Comparison of ENCODE assay signal across 23 cellular contexts in genomic region chr4:135274461-135274860, GRCh38.
"Had no signal": no experiment of that assay in that cellular context is flagged by ENCODE, and none has a peak within 500 bp of the region (broad histone marks: within the 10 kb centered on the region; RNA-seq: fewer than 3 reads in every experiment).

No MANE protein-coding gene starts in this region.

- H3K4me1 ChIP-seq: adrenal gland, breast epithelium, colonic mucosa, heart right ventricle, parathyroid adenoma, tibial nerve had no signal

- H3K79me2 ChIP-seq: parathyroid adenoma had no signal

- H2AFZ ChIP-seq: parathyroid adenoma had no signal

- H3K27me3 ChIP-seq: adrenal gland, breast epithelium, colonic mucosa, heart right ventricle, neutrophil, tibial nerve had no signal

- H3K9ac ChIP-seq: parathyroid adenoma had no signal

- H3K4me3 Mint-ChIP-seq: activated CD8-positive, alpha-beta T cell treated with anti-CD3 and anti-CD28 coated beads, Interleukin-2, amount 10 ng/mL, durations not matched to agents 7 days and 5 days; activated naive CD8-positive, alpha-beta T cell; central memory CD8-positive, alpha-beta T cell; natural killer cell; stimulated activated effector memory CD8-positive, alpha-beta T cell treated with anti-CD3 and anti-CD28 coated beads, Interleukin-12 subunit alpha, Interleukin-12 subunit beta, amount 100 ng/mL, for 72 hours; stimulated activated naive CD8-positive, alpha-beta T cell treated with anti-CD3 and anti-CD28 coated beads, Interleukin-15, amount 100 ng/mL, for 72 hours; T-cell; T-helper 2 cell treated with Interferon-gamma antibody and Interleukin-4, amounts not matched to agents 5 μg/mL and 100 μg/mL, for 36 hours had no signal

- DNase-seq: activated CD4-positive, alpha-beta T cell treated with anti-CD3 and anti-CD28 coated beads, Interleukin-2, amount 50 U/mL, for 1 hour; activated CD4-positive, CD25-positive, alpha-beta regulatory T cell treated with anti-CD3 and anti-CD28 coated beads, Interleukin-2, amount 50 U/mL, for 72 hours; activated CD8-positive, alpha-beta T cell treated with anti-CD3 and anti-CD28 coated beads, Interleukin-2, amount 10 ng/mL, durations not matched to agents 7 days and 5 days; adrenal gland; colonic mucosa; foreskin fibroblast; heart right ventricle; left colon; natural killer cell; right cardiac atrium; stimulated activated CD4-positive, alpha-beta T cell treated with anti-CD3 and anti-CD28 coated beads, Interleukin-1b, Interleukin-23, amount 100 ng/mL, for 48 hours; stimulated activated naive CD8-positive, alpha-beta T cell treated with anti-CD3 and anti-CD28 coated beads, Interleukin-15, amount 100 ng/mL, for 72 hours; T-cell had no signal

- ATAC-seq: activated CD8-positive, alpha-beta T cell treated with anti-CD3 and anti-CD28 coated beads, Interleukin-2, amount 10 ng/mL, durations not matched to agents 7 days and 5 days; heart right ventricle; left colon; natural killer cell; right cardiac atrium; stimulated activated effector memory CD8-positive, alpha-beta T cell treated with anti-CD3 and anti-CD28 coated beads, Interleukin-12 subunit alpha, Interleukin-12 subunit beta, amount 100 ng/mL, for 72 hours; stimulated activated naive CD8-positive, alpha-beta T cell treated with anti-CD3 and anti-CD28 coated beads, Interleukin-15, amount 100 ng/mL, for 72 hours; T-cell had no signal

- H3K27ac Mint-ChIP-seq: activated CD8-positive, alpha-beta T cell treated with anti-CD3 and anti-CD28 coated beads, Interleukin-2, amount 10 ng/mL, durations not matched to agents 7 days and 5 days; activated naive CD8-positive, alpha-beta T cell; natural killer cell; stimulated activated effector memory CD8-positive, alpha-beta T cell treated with anti-CD3 and anti-CD28 coated beads, Interleukin-12 subunit alpha, Interleukin-12 subunit beta, amount 100 ng/mL, for 72 hours; stimulated activated naive CD8-positive, alpha-beta T cell treated with anti-CD3 and anti-CD28 coated beads, Interleukin-15, amount 100 ng/mL, for 72 hours; T-cell; T-helper 2 cell treated with Interferon-gamma antibody and Interleukin-4, amounts not matched to agents 5 μg/mL and 100 μg/mL, for 36 hours had no signal

- H3K4me1 Mint-ChIP-seq: central memory CD8-positive, alpha-beta T cell; natural killer cell; stimulated activated effector memory CD8-positive, alpha-beta T cell treated with anti-CD3 and anti-CD28 coated beads, Interleukin-12 subunit alpha, Interleukin-12 subunit beta, amount 100 ng/mL, for 72 hours; stimulated activated naive CD8-positive, alpha-beta T cell treated with anti-CD3 and anti-CD28 coated beads, Interleukin-15, amount 100 ng/mL, for 72 hours; T-cell had no signal

- H3K27me3 Mint-ChIP-seq: activated naive CD8-positive, alpha-beta T cell; central memory CD8-positive, alpha-beta T cell; stimulated activated naive CD8-positive, alpha-beta T cell treated with anti-CD3 and anti-CD28 coated beads, Interleukin-15, amount 100 ng/mL, for 72 hours; T-cell had no signal

- H3K27ac ChIP-seq: adrenal gland, breast epithelium, colonic mucosa, heart right ventricle, neutrophil, parathyroid adenoma, skin epidermis, tibial nerve, VCaP had no signal

- H3K36me3 ChIP-seq: adrenal gland, breast epithelium, colonic mucosa, heart right ventricle, neutrophil, tibial nerve had no signal

- H3K36me3 Mint-ChIP-seq: activated naive CD8-positive, alpha-beta T cell; natural killer cell; stimulated activated effector memory CD8-positive, alpha-beta T cell treated with anti-CD3 and anti-CD28 coated beads, Interleukin-12 subunit alpha, Interleukin-12 subunit beta, amount 100 ng/mL, for 72 hours; T-cell had no signal

- H3K4me3 ChIP-seq: adrenal gland, breast epithelium, colonic mucosa, heart right ventricle, skin epidermis, tibial nerve had no signal

- H3K9me3 ChIP-seq: adrenal gland, breast epithelium, colonic mucosa, heart right ventricle, neutrophil, tibial nerve had no signal
